In genomic region chr3:156648086-156648485, GRCh38 we compare ENCODE assay signal across 20 cellular contexts. TPM values are rescaled to one million over a fixed set of nuclear protein-coding genes. Genes with fewer than 3 reads are reported as not detected.
DNase-seq lines count a peak whose midpoint lies in the region; ATAC-seq and TF ChIP-seq lines count a peak whose summit lies in the region.
"Had no signal": no experiment of that assay in that cellular context is flagged by ENCODE, and none has a peak within 500 bp of the region (broad histone marks: within the 10 kb centered on the region; RNA-seq: fewer than 3 reads in every experiment).

No MANE protein-coding gene starts in this region.

- no peak overlapping the region for H3K4me3 ChIP-seq in astrocyte of the spinal cord (ENCODE audit: low read depth, low read length)
- no peak overlapping the region for H3K4me3 ChIP-seq in smooth muscle cell
- H3K4me3 ChIP-seq in sigmoid colon = no peak overlapping the region
- H3K4me3 ChIP-seq: neural progenitor cell, suprapubic skin had no signal

- H3F3A ChIP-seq in smooth muscle cell (ENCODE audit: low read depth) = no peaks in the 10 kb centered on the region

- H2AFZ ChIP-seq in smooth muscle cell (ENCODE audit: low read depth) = no peak overlapping the region
- H2AFZ ChIP-seq: neural progenitor cell had no signal

- 74% methylated on average over 3 of the region's 3 CpGs for WGBS in smooth muscle cell (ENCODE audit: low lambda C conversion rate)
- WGBS in sigmoid colon, 2 donors = 77 to 79% methylated on average over 3 of the region's 3 CpGs

- no peak overlapping the region for H3K27ac ChIP-seq in smooth muscle cell (ENCODE audit: low read depth)
- H3K27ac ChIP-seq in sigmoid colon = no peak overlapping the region
- H3K27ac ChIP-seq: neural progenitor cell, suprapubic skin had no signal

- ATAC-seq in HG02885 (IDR thresholded peaks at IDR 0.05; ENCODE audit: poor library complexity, unreplicated experiment) = peak; percentile 25

- H3K4me1 Mint-ChIP-seq in type B pancreatic cell (ENCODE audit: unreplicated experiment) = peaks cover 8% of the 10 kb centered on the region
- peaks cover 14% of the 10 kb centered on the region in 2 donors for H3K4me1 Mint-ChIP-seq in immature natural killer cell

- H3K4me3 Mint-ChIP-seq in type B pancreatic cell = no peak overlapping the region
- no peak overlapping the region for H3K4me3 Mint-ChIP-seq in immature natural killer cell
- H3K4me3 Mint-ChIP-seq: activated naive CD8-positive, alpha-beta T cell; brain; CD4-positive, alpha-beta memory T cell; neural progenitor cell had no signal

- no peak overlapping the region for H3K27ac Mint-ChIP-seq in type B pancreatic cell
- no peak overlapping the region for H3K27ac Mint-ChIP-seq in immature natural killer cell
- H3K27ac Mint-ChIP-seq: activated naive CD8-positive, alpha-beta T cell; brain; neural progenitor cell had no signal

- TF ChIP-seq CTCF in astrocyte of the spinal cord (IDR thresholded peaks at IDR 0.05; ENCODE audit: low read depth, low read length) (no peak), smooth muscle cell (IDR thresholded peaks at IDR 0.05; ENCODE audit: borderline replicate concordance, insufficient read depth, poor library complexity, severe bottlenecking) (no peak), type B pancreatic cell (conservative IDR thresholded peaks at IDR 0.05) (no peak), sigmoid colon (IDR thresholded peaks at IDR 0.05) (no peak)

- no peaks in the 10 kb centered on the region for H4K20me1 ChIP-seq in smooth muscle cell (ENCODE audit: low read depth)

- H3K27me3 ChIP-seq in smooth muscle cell (ENCODE audit: low read depth) = no peaks in the 10 kb centered on the region
- no peaks in the 10 kb centered on the region for H3K27me3 ChIP-seq in sigmoid colon
- H3K27me3 ChIP-seq: neural progenitor cell, suprapubic skin had no signal

- no peak overlapping the region for H3K9ac ChIP-seq in smooth muscle cell (ENCODE audit: low read depth)
- H3K9ac ChIP-seq: neural progenitor cell had no signal

- H3K9me3 ChIP-seq in smooth muscle cell (replicated peaks; ENCODE audit: low read depth) = no peaks in the 10 kb centered on the region
- no peaks in the 10 kb centered on the region for H3K9me3 ChIP-seq in sigmoid colon
- H3K9me3 ChIP-seq: suprapubic skin had no signal

- no peak for TF ChIP-seq POLR2A in sigmoid colon (IDR thresholded peaks at IDR 0.05)

- H3K36me3 ChIP-seq in smooth muscle cell (ENCODE audit: low read depth) = no peaks in the 10 kb centered on the region
- H3K36me3 ChIP-seq in sigmoid colon = no peaks in the 10 kb centered on the region
- H3K36me3 ChIP-seq: neural progenitor cell, suprapubic skin had no signal

- H3K9me3 Mint-ChIP-seq in type B pancreatic cell = peaks cover 13% of the 10 kb centered on the region
- H3K9me3 Mint-ChIP-seq in immature natural killer cell = peaks cover 0 to 3% (median 0%) of the 10 kb centered on the region in 6 donors

- H3K36me3 Mint-ChIP-seq in type B pancreatic cell (peaks cover 7% of the 10 kb centered on the region), immature natural killer cell (peaks cover 0 to 4% (median 0%) of the 10 kb centered on the region in 3 donors)
- H3K36me3 Mint-ChIP-seq: brain, neural progenitor cell had no signal

- H3K79me2 ChIP-seq in smooth muscle cell (ENCODE audit: low read depth) = no peaks in the 10 kb centered on the region

- H3K4me2 ChIP-seq in smooth muscle cell = no peak overlapping the region
- H3K4me2 ChIP-seq: neural progenitor cell had no signal

- H3K4me1 ChIP-seq in smooth muscle cell (ENCODE audit: low read depth) (peaks cover 2% of the 10 kb centered on the region), sigmoid colon (peaks cover 0 to 11% (median 5%) of the 10 kb centered on the region in 4 donors)
- H3K4me1 ChIP-seq: neural progenitor cell had no signal

- in situ Hi-C loops in astrocyte of the spinal cord (cut with HindIII; ENCODE audit: low sequenced_read_pairs) = no loop called here

- intact Hi-C loops in sigmoid colon (cut with DNase I) = no loop called here

- DNase-seq in EL (peak; percentile 82), astrocyte of the spinal cord (ENCODE audit: low read depth, low spot score) (peak; percentile 53), myocyte (ENCODE audit: low read depth) (peak; percentile 36), smooth muscle cell (lab: John Stamatoyannopoulos, UW; ENCODE audit: unreplicated experiment) (no peak), type B pancreatic cell (ENCODE audit: extremely low spot score, unreplicated experiment) (no peak), immature natural killer cell (no peak), sigmoid colon (no peak)
- DNase-seq: activated CD4-positive, CD25-positive, alpha-beta regulatory T cell treated with anti-CD3 and anti-CD28 coated beads, Interleukin-2, amount 50 U/mL, for 72 hours; CD4-positive, alpha-beta memory T cell; DMS153; foreskin melanocyte; GOT3; hypothalamus; MM.1S; NCI-H187 treated with DMSO at 0.1 percent for 48 hours had no signal

- TF ChIP-seq EP300 in sigmoid colon (IDR thresholded peaks at IDR 0.05) = no peak

- H3K27me3 Mint-ChIP-seq in type B pancreatic cell (no peaks in the 10 kb centered on the region), immature natural killer cell (ENCODE audit: low read depth in 3 of 3) (peaks cover 0 to 3% (median 2%) of the 10 kb centered on the region in 3 donors)
- H3K27me3 Mint-ChIP-seq: brain had no signal

RNA-seq across cellular contexts. Expression of gene TIPARP, which starts 26.3 kb away (rescaled TPM):
- total RNA-seq in myocyte (81.1 and 82.9 TPM in 2 replicates), smooth muscle cell (65.2 and 88.6 TPM in 2 replicates), type B pancreatic cell (ENCODE audit: low replicate concordance) (37.5 and 48.1 TPM in 2 replicates), sigmoid colon (10 to 100 TPM; 25.3 to 42.8 (median 27.0) TPM)
- polyA plus RNA-seq in myocyte (2012) = 13.1 TPM
- polyA plus RNA-seq in smooth muscle cell (11.8 and 12.5 TPM in 2 replicates), immature natural killer cell (10 to 100 TPM; 21.7 to 32.6 (median 22.6) TPM), sigmoid colon (10 to 100 TPM; 12.2 to 26.6 (median 18.0) TPM)

Comparison
In these comparisons a context has a peak if more than half of its experiments do, and no peak if none do; other contexts are left out.
1. DNase-seq: peak in EL (single experiment), astrocyte of the spinal cord (single experiment) and myocyte (single experiment); none in smooth muscle cell (single experiment), type B pancreatic cell (single experiment), immature natural killer cell (0 of 3) and sigmoid colon (single experiment).